In the genomic region with DNA sequence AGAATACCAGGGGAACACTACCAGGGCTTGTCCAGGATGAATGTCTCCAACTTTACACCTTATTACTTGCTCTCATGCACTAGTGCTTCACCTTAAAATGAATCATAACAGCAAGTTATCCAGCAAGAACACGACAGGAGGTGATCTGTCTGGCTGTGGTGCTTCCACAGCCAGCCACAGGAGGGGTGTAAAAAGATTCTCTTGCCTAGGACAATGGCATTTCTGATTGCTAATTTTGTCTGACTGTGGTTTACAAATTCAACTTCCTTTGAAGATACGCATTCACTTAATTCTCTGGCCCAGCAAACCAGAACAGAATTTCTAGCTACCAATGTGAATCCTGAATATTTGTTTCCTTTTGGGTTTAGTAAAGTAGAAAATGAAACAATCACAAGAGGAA, we compare ENCODE assay signal across 8 cellular contexts. TPM values are rescaled to one million over a fixed set of nuclear protein-coding genes. Genes with fewer than 3 reads are reported as not detected.
DNase-seq lines count a peak whose midpoint lies in the region; ATAC-seq, FAIRE-seq and TF ChIP-seq lines count a peak whose summit lies in the region.

No MANE protein-coding gene starts in this region.

- TF ChIP-seq CTCF in HEK293 (tag by site-specific recombination; IDR thresholded peaks at IDR 0.05), result no peak
- peak; percentile 52 to 58 (median 58) for TF ChIP-seq CTCF in keratinocyte (optimal IDR thresholded peaks at IDR 0.05 in 1 of 3, IDR thresholded peaks at IDR 0.05 in 1 of 3, conservative IDR thresholded peaks at IDR 0.05 in 1 of 3; ENCODE audit: extremely low read depth in 1 of 3, insufficient read depth in 2 of 3, low read length in 3 of 3)
- TF ChIP-seq CTCF in suprapubic skin (IDR thresholded peaks at IDR 0.05), result peak in 1 of 2 donors; percentile 8

- POLR2A ChIA-PET in HEK293 (lab: Yijun Ruan, JAX) (no interaction called here), T-cell (lab: Charles Lee) (no interaction called here)

- no peaks in the 10 kb centered on the region for H3K9me3 Mint-ChIP-seq in T-cell

- dilution Hi-C loops in keratinocyte (cut with MboI; ENCODE audit: extremely low pct_ligation_motif_present, low sequenced_read_pairs), result no loop called here

- H3K4me2 ChIP-seq in keratinocyte (ENCODE audit: control insufficient read depth, extremely low read depth, insufficient read depth, low read depth, low read length), result peak overlapping the region; percentile 12

- H3K79me2 ChIP-seq in keratinocyte (ENCODE audit: control insufficient read depth, insufficient read depth, low read length), result no peaks in the 10 kb centered on the region

- no peak for TF ChIP-seq EP300 in suprapubic skin (IDR thresholded peaks at IDR 0.05)

- H3K9me3 ChIP-seq in HEK293 (ENCODE audit: control insufficient read depth, insufficient read depth, low read depth, low read length), result no peaks in the 10 kb centered on the region
- no peaks in the 10 kb centered on the region for H3K9me3 ChIP-seq in keratinocyte (ENCODE audit: control insufficient read depth, low read depth, low read length)
- no peaks in the 10 kb centered on the region for H3K9me3 ChIP-seq in suprapubic skin

- H3K4me3 Mint-ChIP-seq in T-cell, result no peak overlapping the region

- peaks cover 9 to 11% (median 9%) of the 10 kb centered on the region in 3 donors for H3K4me1 Mint-ChIP-seq in T-cell

- no peaks in the 10 kb centered on the region for H3K9me1 ChIP-seq in keratinocyte (ENCODE audit: control insufficient read depth, extremely low read depth, insufficient read depth, low read length)

- H3K36me3 ChIP-seq in HEK293 (ENCODE audit: control insufficient read depth in 2 of 2, insufficient read depth in 1 of 2, low read length in 2 of 2), result no peaks in the 10 kb centered on the region
- H3K36me3 ChIP-seq in keratinocyte (ENCODE audit: control insufficient read depth in 2 of 2, extremely low read depth in 1 of 2, insufficient read depth in 2 of 2, low read length in 2 of 2), result no peaks in the 10 kb centered on the region
- H3K36me3 ChIP-seq in suprapubic skin, result no peaks in the 10 kb centered on the region

- H3K4me3 ChIP-seq in HEK293 (ENCODE audit: low read depth, low read length) (no peak overlapping the region), keratinocyte (ENCODE audit: control insufficient read depth in 2 of 3, extremely low read depth in 1 of 3, insufficient read depth in 2 of 3, low read depth in 1 of 3, low read length in 3 of 3) (no peak overlapping the region), suprapubic skin (no peak overlapping the region)

- 20% methylated on average over 2 of the region's 2 CpGs for WGBS in suprapubic skin

- H3K9ac ChIP-seq in keratinocyte (ENCODE audit: control insufficient read depth, extremely low read depth, insufficient read depth, low read length), result no peak overlapping the region

- DNase-seq in Daoy (ENCODE audit: low read depth) (peak; percentile 13), T-cell (no peak), keratinocyte (ENCODE audit: low read depth, low spot score) (no peak), NCI-H187 treated with DMSO at 0.1 percent for 48 hours (lab: John Stamatoyannopoulos, UW) (no peak), GF-D8 (lab: John Stamatoyannopoulos, UW) (no peak), suprapubic skin (ENCODE audit: low spot score in 2 of 2) (no peak)

- H3K4me1 ChIP-seq in HEK293 (ENCODE audit: control insufficient read depth, insufficient read depth, low read length), result 0 out of 2 replicates have a peak, but pooled peaks cover 2% of the 10 kb centered on the region
- H3K4me1 ChIP-seq in keratinocyte (ENCODE audit: control insufficient read depth, extremely low read depth, insufficient read depth, low read length), result peaks cover 7% of the 10 kb centered on the region
- peaks cover 16% of the 10 kb centered on the region for H3K4me1 ChIP-seq in suprapubic skin

- H3K27me3 ChIP-seq in keratinocyte (ENCODE audit: control insufficient read depth, extremely low read depth, insufficient read depth, low read length) (no peaks in the 10 kb centered on the region), suprapubic skin (peaks cover 3% of the 10 kb centered on the region)

- H2AFZ ChIP-seq in keratinocyte (ENCODE audit: control insufficient read depth, low read length), result no peak overlapping the region

- no peak overlapping the region for H3K27ac ChIP-seq in HEK293 (ENCODE audit: extremely low read depth, low read depth, low read length)
- no peak overlapping the region for H3K27ac ChIP-seq in keratinocyte (ENCODE audit: control insufficient read depth, insufficient read depth, low read length)
- no peak overlapping the region for H3K27ac ChIP-seq in suprapubic skin

- ATAC-seq in T-cell (replicated peaks in 1 of 4) (peak in 3 of 4 experiments; percentile 33 to 62 (median 40)), GM19324 (IDR thresholded peaks at IDR 0.05; ENCODE audit: low FRiP score, unreplicated experiment) (no peak)

- CTCF ChIA-PET in HEK293 (lab: Yijun Ruan, JAX), result interaction anchor here (0.6 kb wide), 1 partner anchor 63 kb away, joined by 3 read pairs; no protein-coding TSS in a partner anchor
- CTCF ChIA-PET in T-cell (lab: Charles Lee), result interaction anchor here in 1 of 2 donors (0.6 to 0.7 kb wide), 2 partner anchors 92 to 523 kb away, joined by 3 read pairs; no protein-coding TSS in a partner anchor

- H3K27ac Mint-ChIP-seq in T-cell, result peak overlapping the region; percentile 45 to 50

- FAIRE-seq in keratinocyte (lab: Jason Lieb, UNC), result peak; percentile 93

- H3K36me3 Mint-ChIP-seq in T-cell, result no peaks in the 10 kb centered on the region

- H3K27me3 Mint-ChIP-seq in T-cell, result no peaks in the 10 kb centered on the region

- TF ChIP-seq POLR2A in suprapubic skin (IDR thresholded peaks at IDR 0.05), result no peak

- H4K20me1 ChIP-seq in keratinocyte (ENCODE audit: control insufficient read depth, extremely low read depth, insufficient read depth, low read length), result no peaks in the 10 kb centered on the region

TF ChIP-seq in HEK293, 187 proteins besides CTCF, POLR2A, EP300 and RAD21:
- no peak for TF ChIP-seq PRDM1 (tag by site-specific recombination; IDR thresholded peaks at IDR 0.05)
- 0 out of 2 replicates have a peak, but pooled peaks have one; percentile 24 for TF ChIP-seq ZNF600 (tag by site-specific recombination; IDR thresholded peaks at IDR 0.05)
- no peak for TF ChIP-seq ZNF2 (tag by site-specific recombination; IDR thresholded peaks at IDR 0.05)
- TF ChIP-seq ZNF837 (tag by site-specific recombination; IDR thresholded peaks at IDR 0.05), result no peak
- TF ChIP-seq ZNF341 (tag by site-specific recombination; IDR thresholded peaks at IDR 0.05; ENCODE audit: low read depth), result no peak
- TF ChIP-seq PRDM6 (tag by site-specific recombination; IDR thresholded peaks at IDR 0.05), result no peak
- TF ChIP-seq ZNF335 (tag by site-specific recombination; conservative IDR thresholded peaks at IDR 0.05), result no peak
- TF ChIP-seq ZNF132 (tag by site-specific recombination; IDR thresholded peaks at IDR 0.05; ENCODE audit: borderline replicate concordance), result no peak

RNA-seq across cellular contexts. Expression of gene COG3, which starts 23.1 kb away (rescaled TPM):
- 19.1 and 20.7 TPM in 2 replicates for total RNA-seq in Daoy (2014; rRNA removed; shearing (Covaris generic))
- total RNA-seq in T-cell (10 to 100 TPM; 40.0 to 47.0 (median 42.3) TPM), suprapubic skin (10 to 100 TPM; 23.8 to 70.5 (median 31.7) TPM)
- 22.8 to 31.0 TPM (median 24.0 TPM) in 3 replicates for polyA plus RNA-seq in keratinocyte
- 18.2 TPM for polyA plus RNA-seq in keratinocyte (2011; ENCODE audit: low read depth)
- 10.4 and 18.9 TPM in 2 replicates for polyA plus RNA-seq in keratinocyte (2011; cell fraction: cytosol; rRNA removed)
- 34.2 and 41.7 TPM in 2 replicates for polyA plus RNA-seq in keratinocyte (2011; cell fraction: nucleus; rRNA removed)
- 14.7 and 19.2 TPM in 2 replicates for polyA plus RNA-seq in keratinocyte (2012; ENCODE audit: low replicate concordance)
- polyA minus RNA-seq in keratinocyte, result 5.0 to 32.4 TPM (median 19.9 TPM) in 3 replicates
- polyA minus RNA-seq in keratinocyte (2011; cell fraction: cytosol; rRNA and poly(A)+ RNA removed), result 13.4 TPM
- polyA minus RNA-seq in keratinocyte (2011; cell fraction: nucleus; rRNA and poly(A)+ RNA removed), result 31.8 and 48.5 TPM in 2 replicates

RNA-seq across cellular contexts. Expression of gene SLC25A30, which starts 23.5 kb away (rescaled TPM):
- total RNA-seq in Daoy (2014; rRNA removed; shearing (Covaris generic)), result 1.9 and 3.1 TPM in 2 replicates
- 10 to 100 TPM; 19.5 to 25.9 (median 24.2) TPM for total RNA-seq in T-cell
- polyA plus RNA-seq in keratinocyte, result 21.4 to 26.8 TPM (median 24.5 TPM) in 3 replicates
- 20.1 TPM for polyA plus RNA-seq in keratinocyte (2011; ENCODE audit: low read depth)
- 18.5 and 29.4 TPM in 2 replicates for polyA plus RNA-seq in keratinocyte (2011; cell fraction: cytosol; rRNA removed)
- polyA plus RNA-seq in keratinocyte (2011; cell fraction: nucleus; rRNA removed), result 20.8 and 21.6 TPM in 2 replicates
- 10.6 and 19.4 TPM in 2 replicates for polyA plus RNA-seq in keratinocyte (2012; ENCODE audit: low replicate concordance)
- polyA minus RNA-seq in keratinocyte, result 26.0 to 49.0 TPM (median 46.0 TPM) in 3 replicates
- 19.0 TPM for polyA minus RNA-seq in keratinocyte (2011; cell fraction: cytosol; rRNA and poly(A)+ RNA removed)
- 11.8 and 33.2 TPM in 2 replicates for polyA minus RNA-seq in keratinocyte (2011; cell fraction: nucleus; rRNA and poly(A)+ RNA removed)
- total RNA-seq in suprapubic skin, result 10 to 100 TPM in 3 of 4 donors, 1 to 10 TPM in 1; 9.9 to 20.3 (median 16.1) TPM
